Comparison of ENCODE assay signal across 24 cellular contexts in genomic region chr14:90628825-90629224, GRCh38.
DNase-seq lines count a peak whose midpoint lies in the region; ATAC-seq, FAIRE-seq and TF ChIP-seq lines count a peak whose summit lies in the region.
"Had no signal": no experiment of that assay in that cellular context is flagged by ENCODE, and none has a peak within 500 bp of the region (broad histone marks: within the 10 kb centered on the region; RNA-seq: fewer than 3 reads in every experiment).

No MANE protein-coding gene starts in this region.

- H3K9me2 ChIP-seq in GM23338 (ENCODE audit: insufficient read depth) = peaks cover 5% of the 10 kb centered on the region; the same call in 1 of the 2 replicates

- H3K27me3 ChIP-seq in testis (no peaks in the 10 kb centered on the region), GM23338 (ENCODE audit: insufficient read depth) (no peaks in the 10 kb centered on the region)
- H3K27me3 ChIP-seq: neural progenitor cell had no signal

- no peaks in the 10 kb centered on the region for H3K36me3 ChIP-seq in testis (ENCODE audit: low read depth, missing control alignments)
- no peaks in the 10 kb centered on the region for H3K36me3 ChIP-seq in GM23338 (ENCODE audit: insufficient read depth)
- H3K36me3 ChIP-seq: neural progenitor cell had no signal

- TF ChIP-seq CTCF in VCaP (conservative IDR thresholded peaks at IDR 0.05) (no peak), endothelial cell (IDR thresholded peaks at IDR 0.05; ENCODE audit: unreplicated experiment) (no peak), testis (IDR thresholded peaks at IDR 0.05) (no peak), GM23338 (conservative IDR thresholded peaks at IDR 0.05; ENCODE audit: low read depth in 2 of 2) (no peak)

- no peaks in the 10 kb centered on the region for H3K79me2 ChIP-seq in GM23338 (replicated peaks; ENCODE audit: insufficient read depth)

- H3K9me3 ChIP-seq in testis = no peaks in the 10 kb centered on the region
- H3K9me3 ChIP-seq: Caco-2 had no signal

- no peaks in the 10 kb centered on the region for H4K20me1 ChIP-seq in GM23338 (replicated peaks; ENCODE audit: insufficient read depth)

- no peaks in the 10 kb centered on the region for H3F3A ChIP-seq in GM23338 (replicated peaks; ENCODE audit: low read depth)

- H2AFZ ChIP-seq in GM23338 = no peak overlapping the region
- H2AFZ ChIP-seq: neural progenitor cell had no signal

- peak overlapping the region; percentile 51; the same call in 1 of the 2 replicates for H3K27ac ChIP-seq in VCaP
- H3K27ac ChIP-seq in testis = peak overlapping the region; percentile 70 to 84
- H3K27ac ChIP-seq in GM23338 (ENCODE audit: low read depth) = no peak overlapping the region
- H3K27ac ChIP-seq: neural progenitor cell had no signal

- no peak for FAIRE-seq in urothelium cell line (lab: Jason Lieb, UNC)
- FAIRE-seq: astrocyte, colon had no signal

- no peak overlapping the region for H3K4me3 ChIP-seq in testis
- H3K4me3 ChIP-seq in GM23338 = no peak overlapping the region
- H3K4me3 ChIP-seq: neural progenitor cell had no signal

- DNase-seq in endothelial cell (ENCODE audit: low spot score) = no peak
- DNase-seq in medulla oblongata (ENCODE audit: extremely low spot score) = peak; percentile 46
- DNase-seq in testis = peak; percentile 74
- DNase-seq in urothelium cell line (ENCODE audit: low spot score) = no peak
- no peak for DNase-seq in GM23338 (ENCODE audit: low spot score)
- no peak for DNase-seq in activated effector memory CD4-positive, alpha-beta T cell treated with Interleukin-2 at 50 U/mL for 16 hours
- DNase-seq: activated CD4-positive, alpha-beta memory T cell treated with anti-CD3 and anti-CD28 coated beads for 36 hours; activated naive CD4-positive, alpha-beta T cell treated with Interleukin-2 at 50 U/mL for 16 hours; activated T-cell treated with anti-CD3 and anti-CD28 coated beads for 4 hours; Caco-2; foreskin fibroblast; kidney glomerular epithelial cell; NCI-H1105; NCI-H2081 treated with DMSO at 0.1 percent for 48 hours; NCI-H524 treated with DMSO at 0.1 percent for 48 hours; SHP77 treated with DMSO at 0.1 percent for 48 hours; stimulated activated CD4-positive, alpha-beta T cell treated with anti-CD3 and anti-CD28 coated beads, Interleukin-15, amount 100 ng/mL, for 24 hours; T-helper 1 cell; trophoblast cell had no signal

- H3K4me1 ChIP-seq in testis (peaks cover 44% of the 10 kb centered on the region), GM23338 (ENCODE audit: insufficient read depth) (peaks cover 20% of the 10 kb centered on the region)

- intact Hi-C loops in testis (cut with DNase I; ENCODE audit: low total_unique reads) = no loop called here

- H3K36me3 Mint-ChIP-seq in endothelial cell (ENCODE audit: low read depth, unreplicated experiment) (peaks cover 15% of the 10 kb centered on the region), GM23338 (ENCODE audit: low read depth) (no peaks in the 10 kb centered on the region; the same call in 2 of the 3 replicates)
- H3K36me3 Mint-ChIP-seq: activated CD4-positive, alpha-beta memory T cell treated with anti-CD3 and anti-CD28 coated beads for 36 hours; neural progenitor cell; stimulated activated memory B cell treated with anti-CD40 and anti-IgM and Interleukin-4, amounts not matched to agents 10 μg/mL and 1 μg/mL and 100 μg/mL, for 72 hours had no signal

- H3K4me1 Mint-ChIP-seq in endothelial cell (ENCODE audit: unreplicated experiment) (peaks cover 37% of the 10 kb centered on the region), GM23338 (peaks cover 31% of the 10 kb centered on the region)

- peaks cover 8% of the 10 kb centered on the region for H3K27me3 Mint-ChIP-seq in endothelial cell (ENCODE audit: unreplicated experiment)
- H3K27me3 Mint-ChIP-seq in GM23338 (ENCODE audit: insufficient read depth, low read depth, poor library complexity) = peaks cover 4% of the 10 kb centered on the region
- H3K27me3 Mint-ChIP-seq: activated CD4-positive, alpha-beta memory T cell treated with anti-CD3 and anti-CD28 coated beads for 36 hours; stimulated activated memory B cell treated with anti-CD40 and anti-IgM and Interleukin-4, amounts not matched to agents 10 μg/mL and 1 μg/mL and 100 μg/mL, for 72 hours had no signal

- H3K9me3 Mint-ChIP-seq in endothelial cell (ENCODE audit: unreplicated experiment) = no peaks in the 10 kb centered on the region
- H3K9me3 Mint-ChIP-seq in GM23338 = no peaks in the 10 kb centered on the region; the same call in 2 of the 3 replicates
- H3K9me3 Mint-ChIP-seq: activated CD4-positive, alpha-beta memory T cell treated with anti-CD3 and anti-CD28 coated beads for 36 hours; neural progenitor cell had no signal

- ATAC-seq in GM23338 = no peak
- ATAC-seq: stimulated activated memory B cell treated with anti-CD40 and anti-IgM and Interleukin-4, amounts not matched to agents 10 μg/mL and 1 μg/mL and 100 μg/mL, for 72 hours had no signal

- H3K4me3 Mint-ChIP-seq in endothelial cell (ENCODE audit: unreplicated experiment) = no peak overlapping the region
- H3K4me3 Mint-ChIP-seq in GM23338 = no peak overlapping the region
- H3K4me3 Mint-ChIP-seq: activated CD4-positive, alpha-beta memory T cell treated with anti-CD3 and anti-CD28 coated beads for 36 hours; neural progenitor cell; stimulated activated memory B cell treated with anti-CD40 and anti-IgM and Interleukin-4, amounts not matched to agents 10 μg/mL and 1 μg/mL and 100 μg/mL, for 72 hours had no signal

- no peak for TF ChIP-seq POLR2A in testis (IDR thresholded peaks at IDR 0.05)

- WGBS in testis, 2 donors = 67 to 68% methylated on average over 8 of the region's 8 CpGs

- H3K27ac Mint-ChIP-seq in endothelial cell (ENCODE audit: unreplicated experiment) = peak overlapping the region; percentile 77
- H3K27ac Mint-ChIP-seq in GM23338 = no peak overlapping the region
- H3K27ac Mint-ChIP-seq: activated CD4-positive, alpha-beta memory T cell treated with anti-CD3 and anti-CD28 coated beads for 36 hours; neural progenitor cell; stimulated activated memory B cell treated with anti-CD40 and anti-IgM and Interleukin-4, amounts not matched to agents 10 μg/mL and 1 μg/mL and 100 μg/mL, for 72 hours had no signal

- no peak overlapping the region for H3K4me2 ChIP-seq in GM23338
- H3K4me2 ChIP-seq: neural progenitor cell had no signal

TF ChIP-seq in GM23338, 12 proteins besides CTCF, POLR2A, EP300 and RAD21 (continues in another document):
- no peak for TF ChIP-seq NANOG (IDR thresholded peaks at IDR 0.05; ENCODE audit: borderline replicate concordance)
- no peak for TF ChIP-seq EZH2phosphoT487 (IDR thresholded peaks at IDR 0.05; ENCODE audit: unreplicated experiment)
- no peak for TF ChIP-seq ZNF114 (CRISPR knock-in tag; IDR thresholded peaks at IDR 0.05)
- TF ChIP-seq POLR2AphosphoS5 (IDR thresholded peaks at IDR 0.05; ENCODE audit: low read depth) = no peak

Comparison
In these comparisons a context has a peak if more than half of its experiments do, and no peak if none do; other contexts are left out.
1. DNase-seq: peak in medulla oblongata (single experiment) and testis (single experiment); none in endothelial cell (single experiment), urothelium cell line (single experiment), GM23338 (single experiment) and activated effector memory CD4-positive, alpha-beta T cell treated with Interleukin-2 at 50 U/mL for 16 hours (single experiment).